In genomic region chr22:22406445-22406844, GRCh38 we compare ENCODE assay signal across 30 cellular contexts.
"Had no signal": no experiment of that assay in that cellular context is flagged by ENCODE, and none has a peak within 500 bp of the region (broad histone marks: within the 10 kb centered on the region; RNA-seq: fewer than 3 reads in every experiment).

No MANE protein-coding gene starts in this region.

- H3K36me3 ChIP-seq: colonic mucosa, gastrocnemius medialis, sigmoid colon, transverse colon, vagina had no signal

- H3K9ac ChIP-seq: parathyroid adenoma had no signal

- DNase-seq: activated CD4-positive, alpha-beta T cell treated with anti-CD3 and anti-CD28 coated beads for 36 hours; activated CD4-positive, CD25-positive, alpha-beta regulatory T cell; activated CD8-positive, alpha-beta memory T cell treated with anti-CD3 and anti-CD28 coated beads, Interleukin-2, amount 10 ng/mL, durations not matched to agents 7 days and 5 days; activated T-cell treated with anti-CD3 and anti-CD28 coated beads, Interleukin-2, amount 50 U/mL, for 48 hours; aorta; body of pancreas; cerebellar nuclear complex; colonic mucosa; dorsolateral prefrontal cortex; effector memory CD4-positive, alpha-beta T cell; gastrocnemius medialis; glutamatergic neuron; left cardiac atrium; left ventricle myocardium superior; naive thymus-derived CD8-positive, alpha-beta T cell; nucleus accumbens; psoas muscle; sigmoid colon; stimulated activated CD4-positive, alpha-beta T cell treated with anti-CD3 and anti-CD28 coated beads, Interleukin-15, amount 100 ng/mL, for 24 hours; stimulated activated CD4-positive, alpha-beta T cell treated with anti-CD3 and anti-CD28 coated beads, Interleukin-2, amount 100 ng/mL, for 24 hours; stimulated activated naive CD4-positive, alpha-beta T cell treated with Interleukin-2 at 50 U/mL for 16 hours; T-helper 1 cell; testis; transverse colon had no signal

- H3K27me3 ChIP-seq: body of pancreas, colonic mucosa, gastrocnemius medialis, testis, vagina had no signal

- H3K4me3 ChIP-seq: body of pancreas, colonic mucosa, dorsolateral prefrontal cortex, gastrocnemius medialis, hepatocyte, psoas muscle, sigmoid colon, smooth muscle cell, testis, transverse colon, vagina had no signal

- ATAC-seq: activated CD4-positive, alpha-beta T cell treated with anti-CD3 and anti-CD28 coated beads for 36 hours; activated CD8-positive, alpha-beta memory T cell treated with anti-CD3 and anti-CD28 coated beads, Interleukin-2, amount 10 ng/mL, durations not matched to agents 7 days and 5 days; activated CD8-positive, alpha-beta T cell treated with anti-CD3 and anti-CD28 coated beads, Interleukin-2, amount 10 ng/mL, durations not matched to agents 7 days and 5 days; body of pancreas; gastrocnemius medialis; left cardiac atrium; left ventricle myocardium superior; naive thymus-derived CD8-positive, alpha-beta T cell; psoas muscle had no signal

- H3K4me1 ChIP-seq: body of pancreas, colonic mucosa, gastrocnemius medialis, parathyroid adenoma, psoas muscle, sigmoid colon, testis, transverse colon, vagina had no signal

- H2AFZ ChIP-seq: hepatocyte, parathyroid adenoma had no signal

- FAIRE-seq: keratinocyte had no signal

- H3K27ac ChIP-seq: body of pancreas, colonic mucosa, dorsolateral prefrontal cortex, gastrocnemius medialis, hepatocyte, parathyroid adenoma, psoas muscle, sigmoid colon, testis, transverse colon, vagina had no signal

- H3K79me2 ChIP-seq: hepatocyte, parathyroid adenoma had no signal

- H3K9me3 ChIP-seq: body of pancreas, colonic mucosa, gastrocnemius medialis, psoas muscle, sigmoid colon, testis, transverse colon, vagina had no signal

- H3K4me2 ChIP-seq: hepatocyte, smooth muscle cell had no signal
